19 cellular contexts compared by ENCODE assay signal in genomic region chr2:239668042-239668441, GRCh38.
A peak's percentile ranks its signal among the peaks of the same experiment; 100 is the strongest.
DNase-seq lines count a peak whose midpoint lies in the region; ATAC-seq, FAIRE-seq and TF ChIP-seq lines count a peak whose summit lies in the region.
"Had no signal": no experiment of that assay in that cellular context is flagged by ENCODE, and none has a peak within 500 bp of the region (broad histone marks: within the 10 kb centered on the region; RNA-seq: fewer than 3 reads in every experiment).

No MANE protein-coding gene starts in this region.

- ATAC-seq in left lobe of liver (no peak), HG03175 (IDR thresholded peaks at IDR 0.05; ENCODE audit: unreplicated experiment) (no peak)
- ATAC-seq: A549, HCT116 had no signal

- peak; percentile 19 for DNase-seq in activated CD8-positive, alpha-beta memory T cell treated with anti-CD3 and anti-CD28 coated beads for 24 hours
- DNase-seq in activated CD8-positive, alpha-beta memory T cell treated with anti-CD3 and anti-CD28 coated beads, Interleukin-2, amount 50 U/mL, for 4 hours: no peak
- peak; percentile 29 for DNase-seq in left lobe of liver (ENCODE audit: low spot score)
- DNase-seq in stimulated activated CD8-positive, alpha-beta memory T cell treated with anti-CD3 and anti-CD28 coated beads, Interleukin-4, amount 100 ng/mL, for 48 hours: peak; percentile 4
- DNase-seq in GM12892 (ENCODE audit: insufficient read length): no peak
- no peak for DNase-seq in RCC 7860 (ENCODE audit: low spot score)
- DNase-seq: AML-193; CD4-positive, alpha-beta memory T cell; DMS153; DMS79; GDM1; GOT3; H7; HFFc6; IMR-90 had no signal

- TF ChIP-seq POLR2A in GM12892 (IDR thresholded peaks at IDR 0.05; ENCODE audit: low read depth, low read length): no peak

- FAIRE-seq in GM12892 (lab: Jason Lieb, UNC) (no peak), RCC 7860 (lab: Jason Lieb, UNC) (no peak)
- FAIRE-seq: A549, HTR-8/SVneo had no signal

Comparison
In these comparisons a context has a peak if more than half of its experiments do, and no peak if none do; other contexts are left out.
1. DNase-seq: peak in activated CD8-positive, alpha-beta memory T cell treated with anti-CD3 and anti-CD28 coated beads for 24 hours (single experiment), left lobe of liver (single experiment) and stimulated activated CD8-positive, alpha-beta memory T cell treated with anti-CD3 and anti-CD28 coated beads, Interleukin-4, amount 100 ng/mL, for 48 hours (single experiment); none in activated CD8-positive, alpha-beta memory T cell treated with anti-CD3 and anti-CD28 coated beads, Interleukin-2, amount 50 U/mL, for 4 hours (single experiment), GM12892 (single experiment) and RCC 7860 (single experiment).